Comparison of ENCODE assay signal across 8 cellular contexts in the genomic region with DNA sequence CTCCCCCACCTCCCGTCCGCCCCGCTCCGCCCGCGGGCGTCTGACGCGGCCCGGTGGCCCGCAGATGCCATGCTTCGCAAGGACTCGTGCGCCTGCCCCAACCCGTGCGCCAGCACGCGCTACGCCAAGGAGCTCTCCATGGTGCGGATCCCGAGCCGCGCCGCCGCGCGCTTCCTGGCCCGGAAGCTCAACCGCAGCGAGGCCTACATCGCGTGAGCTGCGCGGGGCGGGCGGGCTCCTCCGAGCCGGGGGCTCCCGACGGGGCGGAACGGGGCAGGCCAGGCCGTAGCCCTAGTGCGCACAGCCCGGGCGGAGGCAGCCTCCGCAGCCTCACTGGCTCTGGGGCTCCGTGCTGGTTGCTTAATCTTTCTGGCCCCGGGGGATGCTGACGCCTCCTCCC. TPM values are rescaled to one million over a fixed set of nuclear protein-coding genes. Genes with fewer than 3 reads are reported as not detected.
A peak's percentile ranks its signal among the peaks of the same experiment; 100 is the strongest.
DNase-seq lines count a peak whose midpoint lies in the region; ATAC-seq and TF ChIP-seq lines count a peak whose summit lies in the region.

No MANE protein-coding gene starts in this region.

- H3K9me3 ChIP-seq in GM23248 (ENCODE audit: low read depth) (no peaks in the 10 kb centered on the region), mucosa of descending colon (no peaks in the 10 kb centered on the region), upper lobe of right lung (no peaks in the 10 kb centered on the region)

- H3F3A ChIP-seq in GM23248 (ENCODE audit: insufficient read depth): peaks cover 13% of the 10 kb centered on the region

- H3K79me2 ChIP-seq in GM23248 (ENCODE audit: insufficient read depth): no peaks in the 10 kb centered on the region

- DNase-seq in GM23248 (peak; percentile 89), mucosa of descending colon (peak in 2 of 3 donors; percentile 64 to 72), upper lobe of right lung (peak; percentile 79), AML-193 (lab: John Stamatoyannopoulos, UW) (no peak), KG1 (lab: John Stamatoyannopoulos, UW) (no peak)
- peak; percentile 52 for DNase-seq in activated CD4-positive, alpha-beta T cell treated with anti-CD3 and anti-CD28 coated beads, Interleukin-2, amount 50 U/mL, for 1 hour
- DNase-seq in effector CD4-positive, alpha-beta T cell: peak; percentile 39

- no peaks in the 10 kb centered on the region for H3K36me3 ChIP-seq in GM23248 (ENCODE audit: low read depth)
- H3K36me3 ChIP-seq in mucosa of descending colon (ENCODE audit: low read depth): no peaks in the 10 kb centered on the region
- H3K36me3 ChIP-seq in upper lobe of right lung: no peaks in the 10 kb centered on the region

- TF ChIP-seq CTCF in mucosa of descending colon (IDR thresholded peaks at IDR 0.05): no peak
- TF ChIP-seq CTCF in upper lobe of right lung (IDR thresholded peaks at IDR 0.05): no peak

- in situ Hi-C loops in GM23248 (cut with MboI): loop anchor here (10.0 kb wide), 1 partner anchor 56 kb away; a partner anchor contains a TSS

- no peak overlapping the region for H3K9ac ChIP-seq in GM23248

- H4K20me1 ChIP-seq in GM23248 (ENCODE audit: insufficient read depth): no peaks in the 10 kb centered on the region

- H3K4me1 ChIP-seq in GM23248 (ENCODE audit: insufficient read depth) (peaks cover 9% of the 10 kb centered on the region), mucosa of descending colon (ENCODE audit: low read depth) (peaks cover 2% of the 10 kb centered on the region), upper lobe of right lung (peaks cover 6% of the 10 kb centered on the region)

- H3K27ac ChIP-seq in GM23248 (no peak overlapping the region), upper lobe of right lung (no peak overlapping the region)

- H2AFZ ChIP-seq in GM23248: no peak overlapping the region

- ATAC-seq in mucosa of descending colon: peak; percentile 75
- ATAC-seq in upper lobe of right lung: peak; percentile 65
- ATAC-seq in GM19023 (IDR thresholded peaks at IDR 0.05; ENCODE audit: unreplicated experiment): no peak

- H3K4me2 ChIP-seq in GM23248 (ENCODE audit: unreplicated experiment): peak overlapping the region; percentile 16

- intact Hi-C loops in mucosa of descending colon (cut with DNase I, micrococcal nuclease): no loop called here
- intact Hi-C loops in upper lobe of right lung (cut with DNase I): no loop called here

- no peaks in the 10 kb centered on the region for H3K9me2 ChIP-seq in GM23248 (ENCODE audit: insufficient read depth)

- no peaks in the 10 kb centered on the region for H3K27me3 ChIP-seq in GM23248 (replicated peaks; ENCODE audit: insufficient read depth)
- H3K27me3 ChIP-seq in upper lobe of right lung: no peaks in the 10 kb centered on the region

- no peak overlapping the region for H3K4me3 ChIP-seq in GM23248
- H3K4me3 ChIP-seq in mucosa of descending colon: no peak overlapping the region
- no peak overlapping the region for H3K4me3 ChIP-seq in upper lobe of right lung

- 6 to 10% methylated on average over 13 to 44 of the region's 50 CpGs for WGBS in GM23248 (ENCODE audit: low coverage in 1 of 2, low lambda C conversion rate in 2 of 2, missing lambda C conversion rate in 2 of 2), 2 experiments

RNA-seq across cellular contexts. Expression of a gene that starts 2.8 kb away (rescaled TPM):
- total RNA-seq in GM23248 (2014; rRNA removed; shearing (Covaris generic)): 1.1 TPM in 1 of 2 replicates, not detected in the other
- polyA plus RNA-seq in GM23248 (2016; fragmentation: Nextera tagmentation; extraction: Ambion mirVana): 0.26 TPM in 1 of 2 replicates, not detected in the other
- total RNA-seq in mucosa of descending colon (1 to 10 TPM; 1.2 to 6.5 (median 3.4) TPM), upper lobe of right lung (2.6 TPM)

RNA-seq across cellular contexts. Expression of a gene that starts 6.6 kb away (rescaled TPM):
- total RNA-seq in GM23248 (2014; rRNA removed; shearing (Covaris generic)): 16.2 and 27.7 TPM in 2 replicates
- polyA plus RNA-seq in GM23248 (2016; fragmentation: Nextera tagmentation; extraction: Ambion mirVana): 27.6 and 28.3 TPM in 2 replicates
- total RNA-seq in mucosa of descending colon: 10 to 100 TPM in 2 of 3 donors, 1 to 10 TPM in 1; 8.3 to 12.4 (median 11.7) TPM
- 10.4 TPM for total RNA-seq in upper lobe of right lung

RNA-seq across cellular contexts. Expression of a gene that starts 8.3 kb away (rescaled TPM):
- total RNA-seq in GM23248 (2014; rRNA removed; shearing (Covaris generic)): 80.3 and 94.6 TPM in 2 replicates
- 59.4 and 61.2 TPM in 2 replicates for polyA plus RNA-seq in GM23248 (2016; fragmentation: Nextera tagmentation; extraction: Ambion mirVana)
- total RNA-seq in mucosa of descending colon (100 to 1,000 TPM in 1 of 3 donors, 10 to 100 TPM in 2; 82.2 to 168 (median 89.5) TPM), upper lobe of right lung (178 TPM)

RNA-seq across cellular contexts. Expression of a gene that starts 22.9 kb away (rescaled TPM):
- total RNA-seq in GM23248 (2014; rRNA removed; shearing (Covaris generic)): 31.6 and 32.2 TPM in 2 replicates
- polyA plus RNA-seq in GM23248 (2016; fragmentation: Nextera tagmentation; extraction: Ambion mirVana): 28.5 and 29.6 TPM in 2 replicates
- total RNA-seq in mucosa of descending colon (10 to 100 TPM; 40.1 to 44.9 (median 41.8) TPM), upper lobe of right lung (40.6 TPM)

RNA-seq across cellular contexts. Expression of a gene that starts 26.8 kb away (rescaled TPM):
- total RNA-seq in GM23248 (2014; rRNA removed; shearing (Covaris generic)): not detected in 2 replicates
- polyA plus RNA-seq in GM23248 (2016; fragmentation: Nextera tagmentation; extraction: Ambion mirVana): 0.79 and 0.81 TPM in 2 replicates
- under 1 TPM; 0.09 to 0.90 (median 0.89) TPM for total RNA-seq in mucosa of descending colon
- 0.17 TPM for total RNA-seq in upper lobe of right lung

Comparison
In these comparisons a context has a peak if more than half of its experiments do, and no peak if none do; other contexts are left out.
1. DNase-seq: peak in GM23248 (single experiment), activated CD4-positive, alpha-beta T cell treated with anti-CD3 and anti-CD28 coated beads, Interleukin-2, amount 50 U/mL, for 1 hour (single experiment), effector CD4-positive, alpha-beta T cell (single experiment), mucosa of descending colon (2 of 3) and upper lobe of right lung (single experiment); none in AML-193 (0 of 2) and KG1 (single experiment).